Comparison of ENCODE assay signal across 8 cellular contexts in the genomic region with DNA sequence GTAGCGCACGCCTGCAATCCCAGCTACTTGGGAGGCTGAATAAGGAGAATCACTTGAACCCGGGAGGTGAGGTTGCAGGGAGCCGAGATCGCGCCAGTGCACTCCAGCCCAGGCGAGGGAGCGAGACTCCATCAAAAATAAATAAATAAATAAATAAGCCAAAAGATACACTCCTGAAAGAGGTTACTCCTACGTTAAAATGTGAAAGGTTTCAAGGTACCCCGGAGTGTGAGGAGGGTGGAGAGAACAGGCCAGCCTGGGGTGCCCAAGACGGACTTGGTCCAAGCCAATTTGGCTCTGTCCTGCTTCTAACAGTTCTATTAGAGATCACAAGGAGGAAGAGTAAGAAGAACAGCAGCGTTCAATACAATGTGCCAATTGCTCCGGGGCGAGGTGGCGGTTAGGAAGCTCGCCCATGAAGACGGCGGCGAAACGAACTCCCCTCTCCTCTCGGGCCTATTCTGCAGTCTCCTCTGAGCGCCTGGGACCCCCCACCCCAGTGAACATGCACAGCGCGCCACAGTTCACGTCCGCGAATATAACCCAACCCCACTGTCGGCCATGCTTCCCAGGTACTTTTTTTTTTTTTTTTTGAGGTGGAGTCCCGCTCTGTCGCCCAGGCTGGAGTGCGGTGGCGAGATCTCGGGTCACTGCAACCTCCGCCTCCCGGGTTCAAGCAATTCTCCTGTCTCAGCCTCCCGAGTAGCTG. TPM values are rescaled to one million over a fixed set of nuclear protein-coding genes. Genes with fewer than 3 reads are reported as not detected.
DNase-seq lines count a peak whose midpoint lies in the region; ATAC-seq and TF ChIP-seq lines count a peak whose summit lies in the region.

No MANE protein-coding gene starts in this region.

- H3T11ph ChIP-seq in H9 (ENCODE audit: low read length): no peak overlapping the region

- H3K23me2 ChIP-seq in H9 (ENCODE audit: insufficient read length, low read depth, low read length, poor library complexity, severe bottlenecking): peaks cover 6% of the 10 kb centered on the region

- H3K4me1 Mint-ChIP-seq in H9: peaks cover 12 to 13% of the 10 kb centered on the region in 2 experiments

- no peak overlapping the region for H2AK5ac ChIP-seq in H9 (ENCODE audit: insufficient read length, low read length)

- H4K5ac ChIP-seq in H9 (ENCODE audit: insufficient read length, low read depth, low read length): no peak overlapping the region

- no peak overlapping the region; the same call in 1 of the 2 replicates for H3K4ac ChIP-seq in H9 (ENCODE audit: low read depth, low read length)

- H2BK20ac ChIP-seq in H9 (ENCODE audit: low read depth, low read length, poor library complexity, severe bottlenecking): no peak overlapping the region

- H2AFZ ChIP-seq in H9 (ENCODE audit: low read length): no peak overlapping the region

- peak overlapping the region; percentile 62 for H3K18ac ChIP-seq in H9 (ENCODE audit: insufficient read length, low read depth, low read length)

- peak overlapping the region; percentile 46 for H3K4me3 ChIP-seq in BJ (ENCODE audit: low read depth, low read length)
- H3K4me3 ChIP-seq in lung: peak overlapping the region; percentile 68
- peak overlapping the region; percentile 94 to 99 for H3K4me3 ChIP-seq in stomach smooth muscle (ENCODE audit: low read length in 2 of 2)

- H3K9me3 Mint-ChIP-seq in H9: no peaks in the 10 kb centered on the region

- H3K9me3 ChIP-seq in H9 (ENCODE audit: control insufficient read depth, low read depth, low read length) (no peaks in the 10 kb centered on the region), lung (ENCODE audit: control insufficient read depth in 2 of 2, insufficient read depth in 1 of 2, low read length in 1 of 2) (no peaks in the 10 kb centered on the region), stomach smooth muscle (ENCODE audit: control insufficient read depth in 2 of 2, low read length in 2 of 2) (no peaks in the 10 kb centered on the region)

- H3K79me2 ChIP-seq in H9 (ENCODE audit: insufficient read depth, low read length): peaks cover 6% of the 10 kb centered on the region; the same call in 1 of the 2 replicates

- H3K27me3 ChIP-seq in BJ (ENCODE audit: control insufficient read depth, insufficient read depth, low read length) (no peaks in the 10 kb centered on the region), H9 (ENCODE audit: insufficient read depth, low read length) (no peaks in the 10 kb centered on the region), lung (ENCODE audit: control insufficient read depth, insufficient read depth) (no peaks in the 10 kb centered on the region), stomach smooth muscle (ENCODE audit: control insufficient read depth in 1 of 2, insufficient read depth in 2 of 2, low read length in 2 of 2) (no peaks in the 10 kb centered on the region)

- H3K14ac ChIP-seq in H9 (ENCODE audit: insufficient read depth, low read length): peak overlapping the region; percentile 87

- peaks cover 8% of the 10 kb centered on the region; the same call in 1 of the 2 replicates for H3K36me3 ChIP-seq in BJ (ENCODE audit: control insufficient read depth, insufficient read depth, low read length)
- H3K36me3 ChIP-seq in lung (ENCODE audit: control insufficient read depth in 2 of 2, insufficient read depth in 2 of 2, low read length in 2 of 2): peaks cover 5% of the 10 kb centered on the region in 2 donors
- peaks cover 10% of the 10 kb centered on the region in 2 donors for H3K36me3 ChIP-seq in stomach smooth muscle (ENCODE audit: control insufficient read depth in 2 of 2, insufficient read depth in 2 of 2, low read length in 2 of 2)

- H4K91ac ChIP-seq in H9 (ENCODE audit: insufficient read length, low read depth, low read length): no peak overlapping the region

- peaks cover 6% of the 10 kb centered on the region for H3K79me1 ChIP-seq in H9 (ENCODE audit: insufficient read depth, low read depth, low read length, poor library complexity, severe bottlenecking)

- H3K23ac ChIP-seq in H9 (ENCODE audit: insufficient read length, low read depth, low read length): no peak overlapping the region

- POLR2A ChIA-PET in BJ (lab: Charles Lee): no interaction called here

- H3K36me3 Mint-ChIP-seq in H9 (ENCODE audit: insufficient read depth in 1 of 3, low read depth in 3 of 3): peaks cover 14 to 35% (median 27%) of the 10 kb centered on the region in 3 experiments

- DNase-seq in BJ (ENCODE audit: low read depth) (no peak), H9 (no peak), SKM-1 (lab: John Stamatoyannopoulos, UW; ENCODE audit: unreplicated experiment) (peak; percentile 11), lung (ENCODE audit: low spot score) (no peak)

- H3K4me1 ChIP-seq in H9 (ENCODE audit: insufficient read depth, low read length) (no peaks in the 10 kb centered on the region), lung (ENCODE audit: control insufficient read depth in 2 of 2, insufficient read depth in 2 of 2, low read length in 2 of 2) (peaks cover 0 to 4% of the 10 kb centered on the region in 2 donors), stomach smooth muscle (ENCODE audit: control insufficient read depth, insufficient read depth, low read length) (peaks cover 14% of the 10 kb centered on the region)

- CTCF ChIA-PET in BJ (lab: Yijun Ruan, JAX): interaction anchor here (0.7 to 1.3 kb wide), 6 partner anchors 10 to 91 kb away, joined by 3 to 8 read pairs (median 3); a partner anchor contains a TSS

- H4K8ac ChIP-seq in H9 (replicated peaks; ENCODE audit: insufficient read length, low read depth, low read length): no peak overlapping the region

- no peak overlapping the region for H2BK120ac ChIP-seq in H9 (ENCODE audit: low read depth, low read length, poor library complexity, severe bottlenecking)

- no peak overlapping the region for H2BK12ac ChIP-seq in H9 (ENCODE audit: insufficient read length, low read depth, low read length)

- H3K27ac ChIP-seq in H9 (ENCODE audit: insufficient read length, low read depth, low read length): no peak overlapping the region
- peak overlapping the region; percentile 100 for H3K27ac ChIP-seq in cingulate gyrus (ENCODE audit: low read depth, low read length)
- peak overlapping the region; percentile 88 to 95 for H3K27ac ChIP-seq in lung (ENCODE audit: low read depth in 1 of 2, low read length in 1 of 2)
- H3K27ac ChIP-seq in stomach smooth muscle (ENCODE audit: low read length): peak overlapping the region; percentile 89

- H3K9ac ChIP-seq in H9 (ENCODE audit: extremely low read depth, insufficient read length, low read length) (peak overlapping the region; percentile 92), stomach smooth muscle (ENCODE audit: low read length in 2 of 2) (peak overlapping the region; percentile 79 to 89)

- peak overlapping the region; percentile 98 to 99 for H3K4me3 Mint-ChIP-seq in H9

- no peaks in the 10 kb centered on the region for H4K20me1 ChIP-seq in H9 (ENCODE audit: control insufficient read depth, insufficient read depth, insufficient read length)

- H3K27me3 Mint-ChIP-seq in H9 (ENCODE audit: low read depth): no peaks in the 10 kb centered on the region; the same call in 1 of the 2 replicates

- no peak for ATAC-seq in lung (ENCODE audit: insufficient read depth, low FRiP score)
- ATAC-seq in activated CD4-positive, CD25-positive, alpha-beta regulatory T cell treated with anti-CD3 and anti-CD28 coated beads, Interleukin-2, amount 50 U/mL, for 24 hours: no peak
- ATAC-seq in HG02981 (IDR thresholded peaks at IDR 0.05; ENCODE audit: unreplicated experiment): no peak

- H3K27ac Mint-ChIP-seq in H9: peak overlapping the region; percentile 92 to 98 (median 98)

- no peak overlapping the region for H2BK15ac ChIP-seq in H9 (ENCODE audit: low read depth, low read length)

- no CpG with 5 or more reads among the region's 36 CpGs for WGBS in H9 (ENCODE audit: extremely low coverage, insufficient read length, low lambda C conversion rate)
- 18 to 21% methylated on average over 36 of the region's 36 CpGs for WGBS in lung, 2 donors

- no peak overlapping the region for H2BK5ac ChIP-seq in H9 (ENCODE audit: insufficient read length, low read length)

- no peak overlapping the region for H3K56ac ChIP-seq in H9 (ENCODE audit: insufficient read length, low read depth, low read length)

- peak overlapping the region; percentile 86 for H3K4me2 ChIP-seq in H9 (ENCODE audit: insufficient read depth, insufficient read length, low read length)

- no peak for TF ChIP-seq CTCF in BJ (IDR thresholded peaks at IDR 0.05; ENCODE audit: insufficient read depth, low read depth, low read length)
- TF ChIP-seq CTCF in H9 (conservative IDR thresholded peaks at IDR 0.05): no peak
- TF ChIP-seq CTCF in lung (IDR thresholded peaks at IDR 0.05; ENCODE audit: control extremely low read depth, extremely low read depth): no peak

RNA-seq across cellular contexts. Expression of a gene that starts 0.9 kb away (rescaled TPM):
- polyA plus RNA-seq in BJ (2011; rRNA removed) (65.1 and 66.8 TPM in 2 replicates), lung (10 to 100 TPM; 27.3 to 31.3 TPM)
- 17.9 and 34.1 TPM in 2 replicates for polyA minus RNA-seq in BJ (2011; rRNA and poly(A)+ RNA removed)
- total RNA-seq in H9 (2021) (51.2 and 53.9 TPM in 2 replicates), lung (10 to 100 TPM; 25.4 to 28.0 TPM)

RNA-seq across cellular contexts. Expression of a gene that starts 36.8 kb away (rescaled TPM):
- 17.3 and 30.2 TPM in 2 replicates for polyA plus RNA-seq in BJ (2011; rRNA removed)
- 53.3 and 61.8 TPM in 2 replicates for polyA minus RNA-seq in BJ (2011; rRNA and poly(A)+ RNA removed)
- 101 and 104 TPM in 2 replicates for total RNA-seq in H9 (2021)
- total RNA-seq in lung: 10 to 100 TPM; 49.3 to 91.8 TPM
- 10 to 100 TPM; 44.1 to 45.4 TPM for polyA plus RNA-seq in lung

Comparison
In these comparisons a context has a peak if more than half of its experiments do, and no peak if none do; other contexts are left out.
1. H3K4me3 ChIP-seq: peak in every context shown above with its lines; median percentile 96 in stomach smooth muscle; 68 in lung; 46 in BJ.